Comparison of ENCODE assay signal across 1 cellular context in the genomic region with DNA sequence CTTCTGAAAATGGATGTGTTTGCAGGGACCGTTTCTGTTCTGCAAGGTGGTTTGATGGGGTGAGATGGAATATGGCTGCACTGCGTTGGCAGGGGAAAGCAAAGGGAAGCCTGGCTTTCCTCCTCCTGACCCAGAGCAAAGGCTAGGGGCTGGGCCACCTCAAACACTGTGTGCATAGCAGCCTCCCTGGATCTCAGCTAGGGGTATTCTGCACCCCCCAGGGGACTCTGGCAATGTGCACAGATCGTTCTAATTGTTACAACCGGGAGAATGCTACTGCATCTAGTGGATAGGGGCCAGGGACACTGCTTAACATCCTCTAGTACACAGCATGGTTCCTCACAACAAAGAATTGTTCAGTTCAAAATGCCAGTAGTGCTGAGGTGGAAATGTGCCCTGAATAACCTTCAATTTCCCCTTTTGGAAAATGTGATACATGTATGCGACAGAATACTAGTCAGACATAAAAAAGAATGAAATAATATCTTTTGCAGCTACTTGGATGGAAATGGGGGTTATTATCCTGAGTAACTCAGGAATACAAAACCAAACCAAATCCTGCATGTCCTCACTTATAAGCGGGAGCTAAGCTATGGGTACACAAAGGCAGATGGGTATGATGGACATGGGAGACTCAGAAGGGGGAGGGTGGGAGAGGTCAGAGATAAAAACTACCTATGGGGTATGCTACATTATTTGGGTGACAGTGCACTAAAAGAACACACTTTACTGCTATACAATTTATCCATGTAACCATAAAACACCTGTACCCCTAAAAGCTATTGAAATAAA.
A peak's percentile ranks its signal among the peaks of the same experiment; 100 is the strongest.
TF ChIP-seq lines count a peak whose summit lies in the region.

No MANE protein-coding gene starts in this region.

TF ChIP-seq in K562, 482 proteins besides CTCF, POLR2A, EP300 and RAD21 (continued from another document):
- TF ChIP-seq NCOA4 (IDR thresholded peaks at IDR 0.05; ENCODE audit: partially characterized antibody) (no peak), CBX2 (IDR thresholded peaks at IDR 0.05; ENCODE audit: insufficient read depth, low read length, poor library complexity, severe bottlenecking) (no peak), CHD1 (IDR thresholded peaks at IDR 0.05; ENCODE audit: low read length) (peak; percentile 39), ZNF583 (CRISPR knock-in tag; IDR thresholded peaks at IDR 0.05) (0 out of 2 replicates have a peak, but pooled peaks have one; percentile 13), NCOR1 (IDR thresholded peaks at IDR 0.05) (0 out of 2 replicates have a peak, but pooled peaks have one; percentile 22), ZKSCAN8 (CRISPR knock-in tag; IDR thresholded peaks at IDR 0.05) (peak; percentile 37; the same call in 1 of the 2 replicates), THRAP3 (IDR thresholded peaks at IDR 0.05; ENCODE audit: borderline replicate concordance) (0 out of 2 replicates have a peak, but pooled peaks have one; percentile 30), ZNF592 (IDR thresholded peaks at IDR 0.05) (peak; percentile 14; the same call in 1 of the 2 replicates), ZNF408 (CRISPR knock-in tag; IDR thresholded peaks at IDR 0.05; ENCODE audit: low read depth) (no peak), TEAD1 (CRISPR knock-in tag; IDR thresholded peaks at IDR 0.05) (no peak), YY1 (IDR thresholded peaks at IDR 0.05; ENCODE audit: borderline replicate concordance in 1 of 3, control insufficient read depth in 1 of 3, extremely low read depth in 1 of 3, insufficient read depth in 3 of 3, insufficient read length in 1 of 3, insufficient replicate concordance in 2 of 3, low read depth in 1 of 3, low read length in 2 of 3) (peak in 1 of 3 experiments; percentile 31)
- TF ChIP-seq, protein P1, sequence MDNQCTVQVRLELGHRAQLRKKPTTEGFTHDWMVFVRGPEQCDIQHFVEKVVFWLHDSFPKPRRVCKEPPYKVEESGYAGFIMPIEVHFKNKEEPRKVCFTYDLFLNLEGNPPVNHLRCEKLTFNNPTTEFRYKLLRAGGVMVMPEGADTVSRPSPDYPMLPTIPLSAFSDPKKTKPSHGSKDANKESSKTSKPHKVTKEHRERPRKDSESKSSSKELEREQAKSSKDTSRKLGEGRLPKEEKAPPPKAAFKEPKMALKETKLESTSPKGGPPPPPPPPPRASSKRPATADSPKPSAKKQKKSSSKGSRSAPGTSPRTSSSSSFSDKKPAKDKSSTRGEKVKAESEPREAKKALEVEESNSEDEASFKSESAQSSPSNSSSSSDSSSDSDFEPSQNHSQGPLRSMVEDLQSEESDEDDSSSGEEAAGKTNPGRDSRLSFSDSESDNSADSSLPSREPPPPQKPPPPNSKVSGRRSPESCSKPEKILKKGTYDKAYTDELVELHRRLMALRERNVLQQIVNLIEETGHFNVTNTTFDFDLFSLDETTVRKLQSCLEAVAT (IDR thresholded peaks at IDR 0.05), result peak; percentile 23 to 24; a peak in 3 of 4 replicates
